ENCODE assay signal across 9 cellular contexts in the genomic region with DNA sequence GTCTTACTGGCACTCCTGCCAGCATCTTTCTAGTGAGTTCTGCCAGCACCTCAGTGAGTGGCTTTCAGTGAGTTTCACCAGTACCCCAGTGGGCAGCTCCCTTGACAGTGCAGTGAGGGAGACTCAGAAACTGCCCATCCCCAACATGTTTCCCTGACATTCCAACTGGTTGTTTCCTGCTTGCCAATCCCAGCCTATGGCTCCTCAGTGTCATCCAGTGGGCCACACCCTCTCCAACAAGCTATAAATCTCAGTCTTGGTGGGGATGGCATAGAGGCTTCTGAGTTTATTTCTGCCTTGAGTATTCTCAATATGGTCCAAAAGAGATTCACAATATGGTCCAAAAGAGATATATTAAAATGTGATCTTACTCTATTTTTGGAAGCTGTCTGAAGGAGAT.
"Had no signal": no experiment of that assay in that cellular context is flagged by ENCODE, and none has a peak within 500 bp of the region (broad histone marks: within the 10 kb centered on the region; RNA-seq: fewer than 3 reads in every experiment).

No MANE protein-coding gene starts in this region.

- ATAC-seq: GM23338, HCT116 had no signal

- H3K4me1 ChIP-seq: HAP-1 had no signal

- DNase-seq: GM23248, GOT3, H7, H9, HCEC 1CT, HFFc6 had no signal

- H3K9me3 ChIP-seq: HAP-1 had no signal

- H3K4me2 ChIP-seq: GM23338 had no signal

- H3K9ac ChIP-seq: GM23248 had no signal

- H2AFZ ChIP-seq: GM23248, GM23338 had no signal

- H3K4me3 ChIP-seq: GM23248, GM23338, HAP-1 had no signal

- H3K27ac ChIP-seq: GM23248 had no signal

- H3K36me3 ChIP-seq: HAP-1 had no signal
